ENCODE assay signal across 7 cellular contexts in genomic region chr4:184168406-184169019, GRCh38. TPM values are rescaled to one million over a fixed set of nuclear protein-coding genes. Genes with fewer than 3 reads are reported as not detected.
DNase-seq lines count a peak whose midpoint lies in the region; ATAC-seq and TF ChIP-seq lines count a peak whose summit lies in the region.

No MANE protein-coding gene starts in this region.

- H4K91ac ChIP-seq in mesenchymal stem cell (ENCODE audit: low read length), result no peak overlapping the region

- H3K4me3 Mint-ChIP-seq in activated CD4-positive, alpha-beta memory T cell treated with anti-CD3 and anti-CD28 coated beads for 36 hours, result no peak overlapping the region

- no peaks in the 10 kb centered on the region for H3K79me1 ChIP-seq in mesenchymal stem cell (replicated peaks; ENCODE audit: low read length, poor library complexity, severe bottlenecking)

- CTCF ChIA-PET in activated CD4-positive, alpha-beta memory T cell treated with anti-CD3 and anti-CD28 coated beads for 36 hours (lab: Charles Lee), result interaction anchor here (0.8 to 2.3 kb wide), 7 partner anchors 10 to 725 kb away, joined by 3 to 15 read pairs (median 4); no protein-coding TSS in a partner anchor

- no peak overlapping the region for H3K4ac ChIP-seq in mesenchymal stem cell (ENCODE audit: low read depth in 1 of 2, low read length in 2 of 2)

- H4K8ac ChIP-seq in mesenchymal stem cell (ENCODE audit: low read length), result no peak overlapping the region

- H3K14ac ChIP-seq in mesenchymal stem cell (ENCODE audit: low read length in 2 of 2), result peak overlapping the region in 1 of 2 experiments; percentile 39

- no peak overlapping the region for H2BK15ac ChIP-seq in mesenchymal stem cell (ENCODE audit: low read depth, poor library complexity, severe bottlenecking)

- H3K27ac ChIP-seq in effector memory CD4-positive, alpha-beta T cell (ENCODE audit: insufficient read depth, low read length, poor library complexity, severe bottlenecking), result no peak overlapping the region
- H3K27ac ChIP-seq in mesenchymal stem cell (ENCODE audit: low read length, poor library complexity, severe bottlenecking), result no peak overlapping the region

- H3K27ac Mint-ChIP-seq in activated CD4-positive, alpha-beta memory T cell treated with anti-CD3 and anti-CD28 coated beads for 36 hours, result no peak overlapping the region

- H3K4me3 ChIP-seq in effector memory CD4-positive, alpha-beta T cell (ENCODE audit: insufficient read depth, low read depth, low read length, poor library complexity, severe bottlenecking), result no peak overlapping the region
- H3K4me3 ChIP-seq in mesenchymal stem cell (ENCODE audit: insufficient read depth in 1 of 2, low read depth in 1 of 2, low read length in 2 of 2), result peak overlapping the region in 1 of 2 experiments; percentile 51

- peak; percentile 87 for ATAC-seq in GM18505 (IDR thresholded peaks at IDR 0.05; ENCODE audit: unreplicated experiment)
- peak; percentile 91 for ATAC-seq in HG02678 (IDR thresholded peaks at IDR 0.05; ENCODE audit: unreplicated experiment)

- H3K27me3 ChIP-seq in effector memory CD4-positive, alpha-beta T cell (replicated peaks; ENCODE audit: control insufficient read depth, insufficient read depth, low read length, poor library complexity, severe bottlenecking), result peaks cover 13% of the 10 kb centered on the region
- H3K27me3 ChIP-seq in mesenchymal stem cell (ENCODE audit: control insufficient read depth in 1 of 2, insufficient read depth in 1 of 2, low read length in 2 of 2), result peaks cover 33 to 53% of the 10 kb centered on the region in 2 experiments

- no peak overlapping the region for H2AFZ ChIP-seq in mesenchymal stem cell (ENCODE audit: low read depth, low read length)

- peak overlapping the region in 1 of 2 experiments; percentile 37 for H2BK12ac ChIP-seq in mesenchymal stem cell (ENCODE audit: low read length in 2 of 2)

- H3K9me3 ChIP-seq in effector memory CD4-positive, alpha-beta T cell (ENCODE audit: control insufficient read depth, low read length), result no peaks in the 10 kb centered on the region
- no peaks in the 10 kb centered on the region for H3K9me3 ChIP-seq in mesenchymal stem cell (ENCODE audit: control insufficient read depth, low read length)

- no peak overlapping the region for H3K23ac ChIP-seq in mesenchymal stem cell (ENCODE audit: low read length in 2 of 2)

- H3K36me3 Mint-ChIP-seq in activated CD4-positive, alpha-beta memory T cell treated with anti-CD3 and anti-CD28 coated beads for 36 hours, result no peaks in the 10 kb centered on the region

- intact Hi-C loops in activated CD4-positive, alpha-beta memory T cell treated with anti-CD3 and anti-CD28 coated beads for 36 hours (cut with micrococcal nuclease), result loop anchor here (1.0 to 10.0 kb wide), 4 partner anchors 82 to 694 kb away; no protein-coding TSS in a partner anchor

- peak overlapping the region; percentile 38 for H3K4me2 ChIP-seq in mesenchymal stem cell (ENCODE audit: low read length, poor library complexity, severe bottlenecking)

- H2BK120ac ChIP-seq in mesenchymal stem cell (ENCODE audit: low read depth, low read length), result no peak overlapping the region

- no peak overlapping the region for H3K18ac ChIP-seq in mesenchymal stem cell (ENCODE audit: low read depth in 1 of 2, low read length in 2 of 2)

- peak overlapping the region; percentile 33 for H3K9ac ChIP-seq in mesenchymal stem cell (ENCODE audit: low read length)

- DNase-seq in NCI-H1930 (lab: John Stamatoyannopoulos, UW), result peak; percentile 5 to 18
- DNase-seq in activated CD4-positive, alpha-beta memory T cell treated with anti-CD3 and anti-CD28 coated beads for 36 hours, result peak; percentile 70
- DNase-seq in effector memory CD4-positive, alpha-beta T cell, result peak in 2 of 3 donors; percentile 3 to 12
- DNase-seq in mesenchymal stem cell, result peak; percentile 59
- DNase-seq in stimulated activated CD8-positive, alpha-beta memory T cell treated with anti-CD3 and anti-CD28 coated beads, Interleukin-15, amount 100 ng/mL, for 24 hours (ENCODE audit: low read depth), result peak; percentile 43

- H3K27me3 Mint-ChIP-seq in activated CD4-positive, alpha-beta memory T cell treated with anti-CD3 and anti-CD28 coated beads for 36 hours, result peaks cover 44% of the 10 kb centered on the region

- H3K4me1 ChIP-seq in effector memory CD4-positive, alpha-beta T cell (ENCODE audit: control insufficient read depth, insufficient read depth, low read length, poor library complexity, severe bottlenecking), result peaks cover 4% of the 10 kb centered on the region
- peaks cover 2% of the 10 kb centered on the region for H3K4me1 ChIP-seq in mesenchymal stem cell (ENCODE audit: control insufficient read depth, insufficient read depth, low read depth, low read length)

- no peak overlapping the region for H2AK5ac ChIP-seq in mesenchymal stem cell (ENCODE audit: low read length, severe bottlenecking)

- H2BK5ac ChIP-seq in mesenchymal stem cell (ENCODE audit: low read depth, low read length, poor library complexity, severe bottlenecking), result no peak overlapping the region

- no peaks in the 10 kb centered on the region for H3K9me3 Mint-ChIP-seq in activated CD4-positive, alpha-beta memory T cell treated with anti-CD3 and anti-CD28 coated beads for 36 hours

- TF ChIP-seq POLR2A in GM18505 (IDR thresholded peaks at IDR 0.05; ENCODE audit: borderline replicate concordance, extremely low read depth, insufficient read depth, insufficient read length), result no peak

- H3K4me1 Mint-ChIP-seq in activated CD4-positive, alpha-beta memory T cell treated with anti-CD3 and anti-CD28 coated beads for 36 hours (ENCODE audit: low read depth), result peaks cover 2% of the 10 kb centered on the region

- WGBS in mesenchymal stem cell, result 21% methylated on average over 31 of the region's 33 CpGs

- POLR2A ChIA-PET in activated CD4-positive, alpha-beta memory T cell treated with anti-CD3 and anti-CD28 coated beads for 36 hours (lab: Charles Lee), result interaction anchor here (0.6 kb wide), 1 partner anchor 388 kb away, joined by 3 read pairs; no protein-coding TSS in a partner anchor

- no peaks in the 10 kb centered on the region for H3K36me3 ChIP-seq in effector memory CD4-positive, alpha-beta T cell (ENCODE audit: control insufficient read depth, insufficient read depth, low read length)
- no peaks in the 10 kb centered on the region for H3K36me3 ChIP-seq in mesenchymal stem cell (ENCODE audit: control insufficient read depth in 1 of 2, insufficient read depth in 2 of 2, low read depth in 1 of 2, low read length in 2 of 2)

RNA-seq across cellular contexts. Expression of gene ENPP6, which starts 49.2 kb away (rescaled TPM):
- total RNA-seq in activated CD4-positive, alpha-beta memory T cell treated with anti-CD3 and anti-CD28 coated beads for 36 hours, result under 1 TPM; 0.12 to 0.29 TPM
- not detected for polyA plus RNA-seq in mesenchymal stem cell (2013, experiment 1 of 2)
- polyA plus RNA-seq in mesenchymal stem cell (2013, experiment 2 of 2), result not detected

Comparison
In these comparisons a context has a peak if more than half of its experiments do, and no peak if none do; other contexts are left out.
1. DNase-seq: peak in every context shown above with its lines; median percentile 70 in activated CD4-positive, alpha-beta memory T cell treated with anti-CD3 and anti-CD28 coated beads for 36 hours; 59 in mesenchymal stem cell; 43 in stimulated activated CD8-positive, alpha-beta memory T cell treated with anti-CD3 and anti-CD28 coated beads, Interleukin-15, amount 100 ng/mL, for 24 hours; 12 in NCI-H1930; 8 in effector memory CD4-positive, alpha-beta T cell.